ENCODE assay signal across 8 cellular contexts in the genomic region with DNA sequence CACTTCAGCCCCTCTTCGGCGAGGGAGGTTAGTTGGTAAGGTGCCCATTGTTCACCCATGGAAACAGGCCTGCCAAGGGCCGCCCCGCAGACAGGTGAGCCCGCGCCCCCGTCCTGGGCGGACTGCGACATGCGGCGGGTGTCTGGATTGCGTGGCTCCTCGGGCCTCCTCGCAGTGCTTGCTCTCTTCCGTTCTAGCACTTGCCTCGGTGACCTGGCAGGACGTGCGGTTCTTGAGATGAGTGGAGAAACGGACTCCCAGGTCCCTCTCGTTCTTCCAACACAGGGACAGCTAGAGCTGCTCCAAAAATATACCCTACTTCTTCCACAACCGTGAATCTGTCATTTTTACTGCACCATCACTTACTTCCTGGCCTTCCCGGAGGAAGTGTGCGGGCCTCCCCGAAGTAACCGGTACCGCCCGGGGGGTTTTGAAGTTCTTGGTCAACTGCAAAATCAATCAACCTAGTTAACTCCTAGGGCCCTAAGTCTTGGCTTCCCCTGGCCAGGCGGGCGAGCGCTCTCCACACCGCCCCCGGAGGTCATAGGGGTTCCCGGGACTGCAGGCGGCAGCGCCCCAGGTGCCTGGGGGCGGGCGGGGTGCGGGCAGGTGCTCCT. TPM values are rescaled to one million over a fixed set of nuclear protein-coding genes. Genes with fewer than 3 reads are reported as not detected.
DNase-seq lines count a peak whose midpoint lies in the region; ATAC-seq and TF ChIP-seq lines count a peak whose summit lies in the region.

No MANE protein-coding gene starts in this region.

- DNase-seq in D341Med (ENCODE audit: low spot score) (peak; percentile 45), NCI-H146 treated with DMSO at 0.1 percent for 48 hours (lab: John Stamatoyannopoulos, UW; ENCODE audit: unreplicated experiment) (peak; percentile 45), Right ventricle myocardium superior (peak; percentile 62), retinal pigment epithelial cell (ENCODE audit: low read depth) (no peak), NCI-H748 (lab: John Stamatoyannopoulos, UW; ENCODE audit: unreplicated experiment) (no peak)
- DNase-seq in activated effector memory CD4-positive, alpha-beta T cell treated with Interleukin-2 at 50 U/mL for 16 hours = peak; percentile 49

- no peak for TF ChIP-seq CTCF in retinal pigment epithelial cell (conservative IDR thresholded peaks at IDR 0.05; ENCODE audit: low read depth, low read length)

- ATAC-seq in GM21786 (IDR thresholded peaks at IDR 0.05; ENCODE audit: unreplicated experiment) = peak; percentile 33
- ATAC-seq in Right ventricle myocardium superior (ENCODE audit: poor library complexity) = peak; percentile 5
- ATAC-seq in GM19397 (IDR thresholded peaks at IDR 0.05; ENCODE audit: unreplicated experiment) = no peak

- H3K4me3 ChIP-seq in retinal pigment epithelial cell (ENCODE audit: low read length) = peak overlapping the region; percentile 50

- intact Hi-C loops in Right ventricle myocardium superior (cut with DNase I) = no loop called here

RNA-seq across cellular contexts. Expression of a gene that starts 0.7 kb away (rescaled TPM):
- 49.0 TPM for total RNA-seq in Right ventricle myocardium superior

Comparison
In these comparisons a context has a peak if more than half of its experiments do, and no peak if none do; other contexts are left out.
1. DNase-seq: peak in D341Med (single experiment), NCI-H146 treated with DMSO at 0.1 percent for 48 hours (single experiment), activated effector memory CD4-positive, alpha-beta T cell treated with Interleukin-2 at 50 U/mL for 16 hours (single experiment) and Right ventricle myocardium superior (single experiment); none in retinal pigment epithelial cell (single experiment) and NCI-H748 (single experiment).